ENCODE assay signal across 19 cellular contexts in genomic region chr10:24915304-24915703, GRCh38.
"Had no signal": no experiment of that assay in that cellular context is flagged by ENCODE, and none has a peak within 500 bp of the region (broad histone marks: within the 10 kb centered on the region; RNA-seq: fewer than 3 reads in every experiment).

No MANE protein-coding gene starts in this region.

- H3K9ac ChIP-seq: KMS-11, SK-N-SH had no signal

- FAIRE-seq: RCC 7860 had no signal

- DNase-seq: Kasumi-1, MM.1S, NCI-H1092 treated with DMSO at 0.1 percent for 48 hours, NCI-H1436, NCI-H187, NCI-H2029, NCI-H2081 treated with DMSO at 0.1 percent for 48 hours, NCI-H2171, NCI-H226, NCI-H510A, NCI-H524 treated with DMSO at 0.1 percent for 48 hours, NCI-H69, NCI-H774, Right ventricle myocardium superior, RPMI8226, SK-N-SH, SW 1271 had no signal

- H3K9me3 ChIP-seq: SK-N-SH had no signal

- H3K27ac ChIP-seq: KMS-11 had no signal

- H3K4me2 ChIP-seq: KMS-11, SK-N-SH had no signal
